Comparison of ENCODE assay signal across 19 cellular contexts in the genomic region with DNA sequence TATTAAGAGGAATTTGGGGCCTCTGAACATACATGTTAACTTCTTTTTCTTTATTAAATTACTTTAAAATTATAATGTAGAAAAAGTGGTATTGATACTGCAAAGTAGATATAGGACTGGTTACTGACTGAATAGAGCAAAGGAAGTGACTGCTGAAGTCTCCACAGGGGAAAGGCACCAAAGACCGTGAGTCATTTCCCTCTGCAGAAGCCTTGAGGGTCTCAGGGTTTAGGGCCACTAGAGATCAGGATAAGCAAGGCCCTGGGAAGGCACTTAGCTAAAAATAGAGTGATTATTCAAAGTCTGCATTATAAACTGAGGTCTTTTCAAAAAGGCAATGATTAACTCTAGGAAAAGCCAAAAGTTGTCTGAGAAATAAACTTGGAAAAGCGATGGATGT. TPM values are rescaled to one million over a fixed set of nuclear protein-coding genes. Genes with fewer than 3 reads are reported as not detected.
DNase-seq lines count a peak whose midpoint lies in the region; ATAC-seq and TF ChIP-seq lines count a peak whose summit lies in the region.
"Had no signal": no experiment of that assay in that cellular context is flagged by ENCODE, and none has a peak within 500 bp of the region (broad histone marks: within the 10 kb centered on the region; RNA-seq: fewer than 3 reads in every experiment).

No MANE protein-coding gene starts in this region.

- peak in 4 of 8 donors; percentile 61 to 89 (median 67) for ATAC-seq in heart right ventricle
- peak; percentile 20 for ATAC-seq in effector memory CD8-positive, alpha-beta T cell (replicated peaks)
- ATAC-seq: K562 had no signal

- 61% methylated on average over 2 of the region's 2 CpGs for WGBS in heart right ventricle, 2 donors
- WGBS in stomach, 5 donors = 41 to 75% (median 69%) methylated on average over 2 of the region's 2 CpGs

- H3K27me3 ChIP-seq in heart right ventricle (no peaks in the 10 kb centered on the region), stomach (no peaks in the 10 kb centered on the region)
- H3K27me3 ChIP-seq: cardiac muscle cell, testis had no signal

- peak overlapping the region; percentile 1 for H3K4me3 Mint-ChIP-seq in activated CD4-positive, alpha-beta memory T cell treated with anti-CD3 and anti-CD28 coated beads, Interleukin-2, amount 10 ng/mL, durations not matched to agents 7 days and 5 days
- peak overlapping the region in 1 of 2 donors; percentile 61 for H3K4me3 Mint-ChIP-seq in effector memory CD8-positive, alpha-beta T cell

- H3K36me3 ChIP-seq in heart right ventricle = no peaks in the 10 kb centered on the region
- no peaks in the 10 kb centered on the region for H3K36me3 ChIP-seq in stomach
- H3K36me3 ChIP-seq: cardiac muscle cell, HAP-1, WERI-Rb-1 had no signal

- TF ChIP-seq EP300 in stomach (IDR thresholded peaks at IDR 0.05) = no peak

- intact Hi-C loops in heart right ventricle (cut with DNase I) (no loop called here), cardiac septum (cut with DNase I) (no loop called here), stomach (cut with DNase I; ENCODE audit: low total_unique reads) (no loop called here)

- DNase-seq in heart right ventricle (no peak), cardiac septum (ENCODE audit: low spot score) (no peak), stomach (no peak), NCI-H524 (lab: John Stamatoyannopoulos, UW) (no peak), NCI-H146 treated with DMSO at 0.1 percent for 48 hours (lab: John Stamatoyannopoulos, UW; ENCODE audit: unreplicated experiment) (no peak), ecto neural progenitor cell (ENCODE audit: low spot score) (no peak)
- DNase-seq in activated CD4-positive, alpha-beta memory T cell treated with anti-CD3 and anti-CD28 coated beads, Interleukin-2, amount 10 ng/mL, durations not matched to agents 7 days and 5 days = no peak
- DNase-seq in effector memory CD8-positive, alpha-beta T cell = no peak
- DNase-seq: islet precursor cell; NCI-H1436; NCI-H446; OCI-M1; stimulated activated CD4-positive, alpha-beta T cell treated with anti-CD3 and anti-CD28 coated beads, Interleukin-15, amount 100 ng/mL, for 24 hours; testis; WERI-Rb-1 had no signal

- H3K4me1 ChIP-seq in heart right ventricle (peaks cover 0 to 43% (median 31%) of the 10 kb centered on the region in 9 donors), stomach (peaks cover 0 to 21% (median 6%) of the 10 kb centered on the region in 4 donors)
- H3K4me1 ChIP-seq: HAP-1, testis had no signal

- H3K36me3 Mint-ChIP-seq in activated CD4-positive, alpha-beta memory T cell treated with anti-CD3 and anti-CD28 coated beads, Interleukin-2, amount 10 ng/mL, durations not matched to agents 7 days and 5 days (ENCODE audit: low read depth) = peaks cover 21% of the 10 kb centered on the region
- no peaks in the 10 kb centered on the region for H3K36me3 Mint-ChIP-seq in effector memory CD8-positive, alpha-beta T cell (ENCODE audit: insufficient read depth)

- H3K9me3 Mint-ChIP-seq in activated CD4-positive, alpha-beta memory T cell treated with anti-CD3 and anti-CD28 coated beads, Interleukin-2, amount 10 ng/mL, durations not matched to agents 7 days and 5 days = peaks cover 3% of the 10 kb centered on the region
- H3K9me3 Mint-ChIP-seq in effector memory CD8-positive, alpha-beta T cell = no peaks in the 10 kb centered on the region

- TF ChIP-seq CTCF in heart right ventricle (IDR thresholded peaks at IDR 0.05) (no peak), stomach (IDR thresholded peaks at IDR 0.05) (no peak)

- POLR2A ChIA-PET in activated CD4-positive, alpha-beta memory T cell treated with anti-CD3 and anti-CD28 coated beads, Interleukin-2, amount 10 ng/mL, durations not matched to agents 7 days and 5 days (lab: Charles Lee) = interaction anchor here (0.8 to 2.0 kb wide), 3 partner anchors 16 to 56 kb away, joined by 3 to 24 read pairs (median 8); no protein-coding TSS in a partner anchor

- no peaks in the 10 kb centered on the region for H3K9me3 ChIP-seq in heart right ventricle
- no peaks in the 10 kb centered on the region for H3K9me3 ChIP-seq in stomach
- H3K9me3 ChIP-seq: HAP-1, testis had no signal

- peaks cover 5% of the 10 kb centered on the region for H3K27me3 Mint-ChIP-seq in activated CD4-positive, alpha-beta memory T cell treated with anti-CD3 and anti-CD28 coated beads, Interleukin-2, amount 10 ng/mL, durations not matched to agents 7 days and 5 days
- H3K27me3 Mint-ChIP-seq in effector memory CD8-positive, alpha-beta T cell = no peaks in the 10 kb centered on the region
- H3K27me3 Mint-ChIP-seq: progenitor cell of endocrine pancreas had no signal

- peak overlapping the region; percentile 84 for H3K27ac Mint-ChIP-seq in activated CD4-positive, alpha-beta memory T cell treated with anti-CD3 and anti-CD28 coated beads, Interleukin-2, amount 10 ng/mL, durations not matched to agents 7 days and 5 days
- peak overlapping the region; percentile 71 to 92 for H3K27ac Mint-ChIP-seq in effector memory CD8-positive, alpha-beta T cell
- H3K27ac Mint-ChIP-seq: progenitor cell of endocrine pancreas had no signal

- H3K4me3 ChIP-seq in heart right ventricle = no peak overlapping the region
- no peak overlapping the region for H3K4me3 ChIP-seq in stomach
- H3K4me3 ChIP-seq: cardiac muscle cell, HAP-1, K562, testis had no signal

- CTCF ChIA-PET in activated CD4-positive, alpha-beta memory T cell treated with anti-CD3 and anti-CD28 coated beads, Interleukin-2, amount 10 ng/mL, durations not matched to agents 7 days and 5 days (lab: Charles Lee) = interaction anchor here (0.6 to 1.2 kb wide), 2 partner anchors 173 to 239 kb away, joined by 3 read pairs; no protein-coding TSS in a partner anchor

- no peak for TF ChIP-seq POLR2A in stomach (IDR thresholded peaks at IDR 0.05)

- peaks cover 62% of the 10 kb centered on the region for H3K4me1 Mint-ChIP-seq in activated CD4-positive, alpha-beta memory T cell treated with anti-CD3 and anti-CD28 coated beads, Interleukin-2, amount 10 ng/mL, durations not matched to agents 7 days and 5 days
- H3K4me1 Mint-ChIP-seq in effector memory CD8-positive, alpha-beta T cell (ENCODE audit: low read depth in 2 of 2) = peaks cover 29 to 42% of the 10 kb centered on the region in 2 donors

- H3K27ac ChIP-seq in heart right ventricle (peak overlapping the region in 9 of 10 donors; percentile 1 to 59 (median 47)), stomach (peak overlapping the region in 4 of 5 donors; percentile 14 to 51 (median 38))
- H3K27ac ChIP-seq: cardiac muscle cell, testis, WERI-Rb-1 had no signal

RNA-seq across cellular contexts. Expression of a gene that starts 44.7 kb away (rescaled TPM):
- 10 to 100 TPM; 17.7 to 48.2 (median 25.4) TPM for total RNA-seq in heart right ventricle
- 10 to 100 TPM in 1 of 2 donors, 1 to 10 TPM in 1; 7.7 to 11.6 TPM for polyA plus RNA-seq in heart right ventricle
- 40.3 TPM for total RNA-seq in cardiac septum
- 1 to 10 TPM; 4.9 to 8.0 TPM for total RNA-seq in activated CD4-positive, alpha-beta memory T cell treated with anti-CD3 and anti-CD28 coated beads, Interleukin-2, amount 10 ng/mL, durations not matched to agents 7 days and 5 days
- total RNA-seq in stomach = 100 to 1,000 TPM in 3 of 5 donors, 10 to 100 TPM in 2; 71.4 to 507 (median 145) TPM
- 10 to 100 TPM in 1 of 3 donors, 1 to 10 TPM in 2; 2.7 to 11.9 (median 2.9) TPM for polyA plus RNA-seq in stomach
- polyA plus RNA-seq: K562 had no signal

RNA-seq across cellular contexts. Expression of a gene that starts 44.7 kb away (rescaled TPM):
- total RNA-seq in heart right ventricle (10 to 100 TPM; 14.7 to 28.1 (median 22.2) TPM), cardiac septum (29.3 TPM), stomach (10 to 100 TPM in 4 of 5 donors, 1 to 10 TPM in 1; 5.8 to 62.2 (median 12.8) TPM)
- polyA plus RNA-seq in heart right ventricle (10 to 100 TPM in 1 of 2 donors, 1 to 10 TPM in 1; 4.7 to 15.5 TPM), stomach (10 to 100 TPM in 2 of 3 donors, 1 to 10 TPM in 1; 6.4 to 13.4 (median 12.3) TPM)
- total RNA-seq in activated CD4-positive, alpha-beta memory T cell treated with anti-CD3 and anti-CD28 coated beads, Interleukin-2, amount 10 ng/mL, durations not matched to agents 7 days and 5 days = 10 to 100 TPM; 20.6 TPM
